In genomic region chr16:64933890-64934289, GRCh38 we compare ENCODE assay signal across 22 cellular contexts.
DNase-seq lines count a peak whose midpoint lies in the region; ATAC-seq, FAIRE-seq and TF ChIP-seq lines count a peak whose summit lies in the region.
"Had no signal": no experiment of that assay in that cellular context is flagged by ENCODE, and none has a peak within 500 bp of the region (broad histone marks: within the 10 kb centered on the region; RNA-seq: fewer than 3 reads in every experiment).

No MANE protein-coding gene starts in this region.

- peaks cover 2% of the 10 kb centered on the region for H3K9me3 Mint-ChIP-seq in astrocyte (ENCODE audit: unreplicated experiment)

- no peak overlapping the region for H3K27ac Mint-ChIP-seq in astrocyte (ENCODE audit: unreplicated experiment)
- H3K27ac Mint-ChIP-seq: activated B cell treated with CpG ODN at 0.5 μM for 24 hours; activated CD8-positive, alpha-beta T cell treated with anti-CD3 and anti-CD28 coated beads for 36 hours; activated T-cell treated with anti-CD3 and anti-CD28 coated beads, Interleukin-2, amount 50 U/mL, for 24 hours; mesothelial cell of epicardium; stimulated activated memory B cell treated with anti-CD40 and anti-IgM and Interleukin-4, amounts not matched to agents 10 μg/mL and 1 μg/mL and 100 μg/mL, for 72 hours; T-helper 2 cell treated with Interferon-gamma antibody and Interleukin-4, amounts not matched to agents 5 μg/mL and 100 μg/mL, for 36 hours had no signal

- no peak overlapping the region for H3K4me3 Mint-ChIP-seq in astrocyte (ENCODE audit: unreplicated experiment)
- H3K4me3 Mint-ChIP-seq: activated B cell treated with CpG ODN at 0.5 μM for 24 hours; activated CD8-positive, alpha-beta T cell treated with anti-CD3 and anti-CD28 coated beads for 36 hours; activated T-cell treated with anti-CD3 and anti-CD28 coated beads, Interleukin-2, amount 50 U/mL, for 24 hours; mesothelial cell of epicardium; stimulated activated memory B cell treated with anti-CD40 and anti-IgM and Interleukin-4, amounts not matched to agents 10 μg/mL and 1 μg/mL and 100 μg/mL, for 72 hours; T-helper 2 cell treated with Interferon-gamma antibody and Interleukin-4, amounts not matched to agents 5 μg/mL and 100 μg/mL, for 36 hours had no signal

- TF ChIP-seq CTCF in astrocyte (IDR thresholded peaks at IDR 0.05; ENCODE audit: insufficient read depth, low read depth, low read length), result no peak
- TF ChIP-seq CTCF in heart right ventricle (IDR thresholded peaks at IDR 0.05), result no peak
- no peak for TF ChIP-seq CTCF in psoas muscle (IDR thresholded peaks at IDR 0.05)

- no peaks in the 10 kb centered on the region for H3K27me3 Mint-ChIP-seq in astrocyte (ENCODE audit: low read depth, unreplicated experiment)
- H3K27me3 Mint-ChIP-seq: activated B cell treated with CpG ODN at 0.5 μM for 24 hours; activated CD8-positive, alpha-beta T cell treated with anti-CD3 and anti-CD28 coated beads for 36 hours; activated T-cell treated with anti-CD3 and anti-CD28 coated beads, Interleukin-2, amount 50 U/mL, for 24 hours; stimulated activated memory B cell treated with anti-CD40 and anti-IgM and Interleukin-4, amounts not matched to agents 10 μg/mL and 1 μg/mL and 100 μg/mL, for 72 hours had no signal

- FAIRE-seq in astrocyte (lab: Jason Lieb, UNC), result no peak
- FAIRE-seq: GM18507 had no signal

- no peaks in the 10 kb centered on the region for H3K27me3 ChIP-seq in MG63
- no peaks in the 10 kb centered on the region for H3K27me3 ChIP-seq in astrocyte (ENCODE audit: insufficient read depth, low read length)
- H3K27me3 ChIP-seq in heart right ventricle, result no peaks in the 10 kb centered on the region
- H3K27me3 ChIP-seq in psoas muscle (ENCODE audit: insufficient read depth in 3 of 3, low read length in 2 of 3), result no peaks in the 10 kb centered on the region
- H3K27me3 ChIP-seq: ascending aorta, thyroid gland had no signal

- no peak overlapping the region for H3K4me3 ChIP-seq in MG63
- H3K4me3 ChIP-seq in astrocyte (ENCODE audit: insufficient read depth, low read depth, low read length), result no peak overlapping the region
- no peak overlapping the region for H3K4me3 ChIP-seq in heart right ventricle
- no peak overlapping the region for H3K4me3 ChIP-seq in psoas muscle
- H3K4me3 ChIP-seq: ascending aorta, thyroid gland had no signal

- H3K27ac ChIP-seq in astrocyte (ENCODE audit: low read depth, low read length) (no peak overlapping the region), heart right ventricle (no peak overlapping the region), psoas muscle (no peak overlapping the region)
- H3K27ac ChIP-seq: ascending aorta, thyroid gland had no signal

- H3K9me3 ChIP-seq in MG63 (no peaks in the 10 kb centered on the region), astrocyte (ENCODE audit: insufficient read depth, low read depth, low read length) (no peaks in the 10 kb centered on the region), heart right ventricle (peaks cover 0 to 6% (median 0%) of the 10 kb centered on the region in 11 donors), psoas muscle (no peaks in the 10 kb centered on the region)
- H3K9me3 ChIP-seq: ascending aorta, thyroid gland had no signal

- 15 to 17% methylated on average over 2 of the region's 2 CpGs for whole genome bisulfite sequencing in heart right ventricle, 2 donors
- 6 to 13% (median 12%) methylated on average over 2 of the region's 2 CpGs for WGBS in psoas muscle, 3 donors

- DNase-seq in MG63, result peak; percentile 38
- DNase-seq in astrocyte (ENCODE audit: low read depth), result peak; percentile 41
- peak in 1 of 2 donors; percentile 61 for DNase-seq in heart right ventricle
- DNase-seq in psoas muscle, result no peak
- DNase-seq in kidney tubule cell (ENCODE audit: low spot score), result no peak
- DNase-seq in DMS153 (lab: John Stamatoyannopoulos, UW), result no peak
- DNase-seq: activated B cell treated with CpG ODN at 0.5 μM for 24 hours; activated CD8-positive, alpha-beta T cell treated with anti-CD3 and anti-CD28 coated beads for 36 hours; activated naive CD4-positive, alpha-beta T cell treated with Interleukin-2 at 50 U/mL for 16 hours; activated T-cell treated with anti-CD3 and anti-CD28 coated beads, Interleukin-2, amount 50 U/mL, for 24 hours; cortex of kidney; H7; NCI-H748 treated with DMSO at 0.1 percent for 48 hours; PC-3; thyroid gland had no signal

- H2AFZ ChIP-seq in astrocyte (ENCODE audit: low read depth, low read length), result peak overlapping the region; percentile 36

- H3K4me2 ChIP-seq in astrocyte (ENCODE audit: low read length), result no peak overlapping the region

- no peaks in the 10 kb centered on the region for H3K36me3 ChIP-seq in MG63
- no peaks in the 10 kb centered on the region for H3K36me3 ChIP-seq in astrocyte (ENCODE audit: insufficient read depth, low read length)
- no peaks in the 10 kb centered on the region for H3K36me3 ChIP-seq in heart right ventricle
- H3K36me3 ChIP-seq in psoas muscle (ENCODE audit: insufficient read depth in 1 of 2, low read depth in 1 of 2), result no peaks in the 10 kb centered on the region
- H3K36me3 ChIP-seq: ascending aorta, thyroid gland had no signal

- no peaks in the 10 kb centered on the region for H3K36me3 Mint-ChIP-seq in astrocyte (ENCODE audit: low read depth, unreplicated experiment)
- H3K36me3 Mint-ChIP-seq: mesothelial cell of epicardium; stimulated activated memory B cell treated with anti-CD40 and anti-IgM and Interleukin-4, amounts not matched to agents 10 μg/mL and 1 μg/mL and 100 μg/mL, for 72 hours had no signal

- intact Hi-C loops in heart right ventricle (cut with DNase I) (no loop called here), psoas muscle (cut with DNase I) (no loop called here)

- H3K9ac ChIP-seq in astrocyte (ENCODE audit: low read length), result no peak overlapping the region

- H4K20me1 ChIP-seq in astrocyte (ENCODE audit: insufficient read depth, low read length), result no peaks in the 10 kb centered on the region

- peaks cover 3% of the 10 kb centered on the region for H3K4me1 ChIP-seq in astrocyte (ENCODE audit: insufficient read depth, low read length)
- H3K4me1 ChIP-seq in heart right ventricle, result peaks cover 0 to 5% (median 0%) of the 10 kb centered on the region in 9 donors
- no peaks in the 10 kb centered on the region for H3K4me1 ChIP-seq in psoas muscle
- H3K4me1 ChIP-seq: ascending aorta, thyroid gland had no signal

- no peaks in the 10 kb centered on the region for H3K4me1 Mint-ChIP-seq in astrocyte (ENCODE audit: low read depth, unreplicated experiment)
- H3K4me1 Mint-ChIP-seq: activated B cell treated with CpG ODN at 0.5 μM for 24 hours; stimulated activated memory B cell treated with anti-CD40 and anti-IgM and Interleukin-4, amounts not matched to agents 10 μg/mL and 1 μg/mL and 100 μg/mL, for 72 hours had no signal

- ATAC-seq in heart right ventricle, result peak; percentile 55 to 97 (median 82)
- peak; percentile 52 to 77 (median 61) for ATAC-seq in psoas muscle
- no peak for ATAC-seq in GM19467 (IDR thresholded peaks at IDR 0.05; ENCODE audit: unreplicated experiment)
- ATAC-seq: activated CD8-positive, alpha-beta T cell treated with anti-CD3 and anti-CD28 coated beads for 36 hours; PC-3; sciatic nerve; stimulated activated memory B cell treated with anti-CD40 and anti-IgM and Interleukin-4, amounts not matched to agents 10 μg/mL and 1 μg/mL and 100 μg/mL, for 72 hours had no signal

- H3K79me2 ChIP-seq in astrocyte (ENCODE audit: insufficient read depth, low read length), result no peaks in the 10 kb centered on the region

Comparison
In these comparisons a context has a peak if more than half of its experiments do, and no peak if none do; other contexts are left out.
1. DNase-seq: peak in MG63 (single experiment) and astrocyte (single experiment); none in psoas muscle (0 of 2), kidney tubule cell (single experiment) and DMS153 (single experiment).